8 cellular contexts compared by ENCODE assay signal in the genomic region with DNA sequence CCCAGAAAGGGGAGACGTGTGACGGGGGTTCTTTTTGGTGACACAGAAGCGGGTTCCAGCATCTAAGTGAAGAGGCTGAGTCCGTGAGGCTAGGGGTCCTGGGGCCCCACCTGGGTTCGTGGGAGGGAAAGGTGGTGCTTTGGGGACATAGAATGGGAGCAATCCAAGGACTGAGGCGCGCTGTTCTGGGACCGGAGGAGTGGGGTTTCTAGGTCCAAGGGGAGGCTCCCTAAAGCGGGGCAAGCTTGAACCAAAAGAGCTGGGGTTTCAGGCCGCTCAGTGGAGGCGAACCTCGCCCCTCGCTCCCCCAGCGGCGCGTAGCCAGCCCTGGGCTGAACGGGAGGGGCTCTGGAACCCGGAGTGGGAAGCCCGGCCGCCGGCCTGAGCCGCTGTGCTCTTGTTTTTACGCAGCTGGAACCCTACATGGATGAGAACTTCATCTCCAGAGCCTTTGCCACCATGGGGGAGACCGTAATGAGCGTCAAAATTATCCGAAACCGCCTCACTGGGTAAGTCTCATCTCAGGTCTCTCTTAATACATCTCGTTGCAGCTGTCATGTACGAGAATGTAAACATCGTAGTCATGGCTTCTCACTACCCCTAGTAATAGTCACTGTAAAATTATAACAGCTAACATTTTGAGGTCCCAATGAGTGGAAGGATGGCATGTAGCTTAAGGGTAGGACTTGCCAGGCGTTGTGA. TPM values are rescaled to one million over a fixed set of nuclear protein-coding genes. Genes with fewer than 3 reads are reported as not detected.
DNase-seq lines count a peak whose midpoint lies in the region; ATAC-seq and TF ChIP-seq lines count a peak whose summit lies in the region.

No MANE protein-coding gene starts in this region.

- peak overlapping the region; percentile 60 to 95 (median 88) for H3K9ac ChIP-seq in subcutaneous abdominal adipose tissue (ENCODE audit: low read length in 5 of 5)

- no peaks in the 10 kb centered on the region for H3K4me1 ChIP-seq in effector memory CD4-positive, alpha-beta T cell (ENCODE audit: control insufficient read depth, insufficient read depth, low read length, poor library complexity, severe bottlenecking)
- H3K4me1 ChIP-seq in lower lobe of right lung (peaks cover 16% of the 10 kb centered on the region), subcutaneous abdominal adipose tissue (ENCODE audit: control insufficient read depth in 5 of 5, insufficient read depth in 5 of 5, low read length in 5 of 5) (peaks cover 0 to 18% (median 15%) of the 10 kb centered on the region in 5 donors)

- no peak for TF ChIP-seq CTCF in lower lobe of right lung (IDR thresholded peaks at IDR 0.05)

- ATAC-seq in GM21367 (IDR thresholded peaks at IDR 0.05; ENCODE audit: unreplicated experiment) (peak; percentile 20), lower lobe of right lung (peak; percentile 65 to 68)

- intact Hi-C loops in lower lobe of right lung (cut with DNase I), result no loop called here

- H3K4me3 ChIP-seq in effector memory CD4-positive, alpha-beta T cell (ENCODE audit: insufficient read depth, low read depth, low read length, poor library complexity, severe bottlenecking), result peak overlapping the region; percentile 88
- H3K4me3 ChIP-seq in lower lobe of right lung (peak overlapping the region; percentile 82), subcutaneous abdominal adipose tissue (ENCODE audit: low read depth in 1 of 5, low read length in 5 of 5) (peak overlapping the region; percentile 80 to 98 (median 96))

- peaks cover 7% of the 10 kb centered on the region for H3K36me3 ChIP-seq in effector memory CD4-positive, alpha-beta T cell (ENCODE audit: control insufficient read depth, insufficient read depth, low read length)
- H3K36me3 ChIP-seq in lower lobe of right lung (peaks cover 32% of the 10 kb centered on the region), subcutaneous abdominal adipose tissue (ENCODE audit: control insufficient read depth in 5 of 5, insufficient read depth in 5 of 5, low read length in 5 of 5) (peaks cover 0 to 21% (median 9%) of the 10 kb centered on the region in 5 donors)

- H3K27ac ChIP-seq in effector memory CD4-positive, alpha-beta T cell (ENCODE audit: insufficient read depth, low read length, poor library complexity, severe bottlenecking), result peak overlapping the region; percentile 74
- H3K27ac ChIP-seq in lower lobe of right lung (peak overlapping the region; percentile 83), subcutaneous abdominal adipose tissue (ENCODE audit: low read depth, low read length) (peak overlapping the region; percentile 73)

- no peaks in the 10 kb centered on the region for H3K9me3 ChIP-seq in effector memory CD4-positive, alpha-beta T cell (ENCODE audit: control insufficient read depth, low read length)
- H3K9me3 ChIP-seq in lower lobe of right lung (no peaks in the 10 kb centered on the region), subcutaneous abdominal adipose tissue (ENCODE audit: control insufficient read depth in 5 of 5, low read length in 5 of 5) (no peaks in the 10 kb centered on the region)

- H3K27me3 ChIP-seq in effector memory CD4-positive, alpha-beta T cell (replicated peaks; ENCODE audit: control insufficient read depth, insufficient read depth, low read length, poor library complexity, severe bottlenecking), result no peaks in the 10 kb centered on the region
- H3K27me3 ChIP-seq in lower lobe of right lung (ENCODE audit: low read depth) (no peaks in the 10 kb centered on the region), subcutaneous abdominal adipose tissue (ENCODE audit: control insufficient read depth in 5 of 5, insufficient read depth in 4 of 5, low read length in 5 of 5) (no peaks in the 10 kb centered on the region)

- DNase-seq in DMS153 treated with DMSO at 0.1 percent for 48 hours (lab: John Stamatoyannopoulos, UW; ENCODE audit: unreplicated experiment) (peak; percentile 85), DMS153 (lab: John Stamatoyannopoulos, UW) (no peak), HT1080 (ENCODE audit: low read depth) (peak; percentile 39), UCSD-AML1 (lab: John Stamatoyannopoulos, UW; ENCODE audit: unreplicated experiment) (peak; percentile 69), lower lobe of right lung (peak; percentile 63)
- DNase-seq in effector memory CD4-positive, alpha-beta T cell, result peak in 1 of 3 donors; percentile 5

RNA-seq across cellular contexts. Expression of a gene that starts 0.5 kb away (rescaled TPM):
- 18.9 and 26.4 TPM in 2 replicates for total RNA-seq in HT1080 (2014; rRNA removed; shearing (Covaris generic))
- 10.3 and 12.0 TPM in 2 replicates for polyA plus RNA-seq in HT1080 (2015; cell fraction: cytosol; rRNA removed)
- polyA plus RNA-seq in HT1080 (2015; cell fraction: nucleus; rRNA removed), result 14.8 and 18.5 TPM in 2 replicates
- 26.3 TPM for total RNA-seq in lower lobe of right lung

RNA-seq across cellular contexts. Expression of a gene that starts 38.7 kb away (rescaled TPM):
- total RNA-seq in HT1080 (2014; rRNA removed; shearing (Covaris generic)), result not detected in 2 replicates
- polyA plus RNA-seq in HT1080 (2015; cell fraction: cytosol; rRNA removed), result not detected in 2 replicates
- not detected in 2 replicates for polyA plus RNA-seq in HT1080 (2015; cell fraction: nucleus; rRNA removed)
- 7.0 TPM for total RNA-seq in lower lobe of right lung

RNA-seq across cellular contexts. Expression of a gene that starts 47.5 kb away (rescaled TPM):
- 138 and 163 TPM in 2 replicates for total RNA-seq in HT1080 (2014; rRNA removed; shearing (Covaris generic))
- 108 and 111 TPM in 2 replicates for polyA plus RNA-seq in HT1080 (2015; cell fraction: cytosol; rRNA removed)
- polyA plus RNA-seq in HT1080 (2015; cell fraction: nucleus; rRNA removed), result 102 and 110 TPM in 2 replicates
- 29.1 TPM for total RNA-seq in lower lobe of right lung
